17 cellular contexts compared by ENCODE assay signal in genomic region chr10:117946525-117947070, GRCh38.
A peak's percentile ranks its signal among the peaks of the same experiment; 100 is the strongest.
DNase-seq lines count a peak whose midpoint lies in the region; ATAC-seq and TF ChIP-seq lines count a peak whose summit lies in the region.
"Had no signal": no experiment of that assay in that cellular context is flagged by ENCODE, and none has a peak within 500 bp of the region (broad histone marks: within the 10 kb centered on the region; RNA-seq: fewer than 3 reads in every experiment).

No MANE protein-coding gene starts in this region.

- no peak overlapping the region for H3K4me3 ChIP-seq in kidney epithelial cell (ENCODE audit: low read depth, low read length)
- H3K4me3 ChIP-seq in HAP-1, result no peak overlapping the region
- H3K4me3 ChIP-seq: heart right ventricle had no signal

- H3K4me1 ChIP-seq in HAP-1, result no peaks in the 10 kb centered on the region
- H3K4me1 ChIP-seq: heart right ventricle, parathyroid adenoma had no signal

- in situ Hi-C loops in HAP-1 (cut with MboI; ENCODE audit: low sequenced_read_pairs), result no loop called here

- TF ChIP-seq CTCF in kidney epithelial cell (IDR thresholded peaks at IDR 0.05; ENCODE audit: insufficient read depth, low read length, poor library complexity, severe bottlenecking), result no peak

- 0 out of 2 replicates have a peak, but pooled peaks cover 3% of the 10 kb centered on the region for H3K9me3 ChIP-seq in HAP-1
- H3K9me3 ChIP-seq: heart right ventricle had no signal

- H3K36me3 ChIP-seq in kidney epithelial cell (ENCODE audit: control insufficient read depth, insufficient read depth, low read length) (no peaks in the 10 kb centered on the region), HAP-1 (replicated peaks) (no peaks in the 10 kb centered on the region)
- H3K36me3 ChIP-seq: heart right ventricle had no signal

- ATAC-seq in HG02840 (IDR thresholded peaks at IDR 0.05; ENCODE audit: low FRiP score, unreplicated experiment), result no peak
- ATAC-seq: activated naive CD8-positive, alpha-beta T cell treated with anti-CD3 and anti-CD28 coated beads, Interleukin-2, amount 50 U/mL, for 24 hours; heart right ventricle; naive thymus-derived CD8-positive, alpha-beta T cell; SK-N-SH treated with all-trans-retinoic acid at 6 μM for 48 hours had no signal

- peak; percentile 3 for DNase-seq in COLO829 (ENCODE audit: low spot score)
- peak; percentile 56 for DNase-seq in HS-5 (ENCODE audit: low read depth)
- DNase-seq in RPMI8226, result peak; percentile 51
- peak; percentile 12 for DNase-seq in kidney epithelial cell (ENCODE audit: low read depth)
- no peak for DNase-seq in NCI-H1092 (lab: John Stamatoyannopoulos, UW)
- no peak for DNase-seq in amygdala (lab: John Stamatoyannopoulos, UW)
- no peak for DNase-seq in HAP-1 (ENCODE audit: low spot score in 2 of 2)
- DNase-seq: activated naive CD8-positive, alpha-beta T cell treated with anti-CD3 and anti-CD28 coated beads, Interleukin-2, amount 50 U/mL, for 24 hours; heart right ventricle; naive thymus-derived CD8-positive, alpha-beta T cell; NCI-H1436; NCI-H82; small intestine; stimulated activated CD4-positive, alpha-beta T cell treated with anti-CD3 and anti-CD28 coated beads, Interleukin-4, amount 100 ng/mL, for 4 hours had no signal

- H3K27me3 ChIP-seq in kidney epithelial cell (ENCODE audit: control insufficient read depth, insufficient read depth, low read length) (no peaks in the 10 kb centered on the region), HAP-1 (ENCODE audit: low read depth) (no peaks in the 10 kb centered on the region)

Comparison
In these comparisons a context has a peak if more than half of its experiments do, and no peak if none do; other contexts are left out.
1. DNase-seq: peak in COLO829 (single experiment), HS-5 (single experiment), RPMI8226 (single experiment) and kidney epithelial cell (single experiment); none in NCI-H1092 (single experiment), amygdala (0 of 56) and HAP-1 (0 of 2).